In genomic region chr4:126772662-126773061, GRCh38 we compare ENCODE assay signal across 1 cellular context.
TF ChIP-seq lines count a peak whose summit lies in the region.

No MANE protein-coding gene starts in this region.

TF ChIP-seq in K562, 482 proteins besides CTCF, POLR2A, EP300 and RAD21 (continued from another document):
- no peak for TF ChIP-seq ZBTB5 (IDR thresholded peaks at IDR 0.05)
- TF ChIP-seq MITF (IDR thresholded peaks at IDR 0.05): no peak
- TF ChIP-seq ZNF324 (CRISPR knock-in tag; IDR thresholded peaks at IDR 0.05): no peak
- TF ChIP-seq ZNF311 (CRISPR knock-in tag; IDR thresholded peaks at IDR 0.05): no peak
- TF ChIP-seq ZSCAN29 (IDR thresholded peaks at IDR 0.05): no peak
- TF ChIP-seq ATF7 (IDR thresholded peaks at IDR 0.05): no peak
- no peak for TF ChIP-seq ILF3 (IDR thresholded peaks at IDR 0.05; ENCODE audit: borderline replicate concordance)
- TF ChIP-seq ESRRB (CRISPR knock-in tag; IDR thresholded peaks at IDR 0.05; ENCODE audit: borderline replicate concordance): no peak
- no peak for TF ChIP-seq ETS1 (conservative IDR thresholded peaks at IDR 0.05; ENCODE audit: control insufficient read depth, low read depth, low read length)
- TF ChIP-seq TEAD4 (IDR thresholded peaks at IDR 0.05; ENCODE audit: low read length): no peak
- no peak for TF ChIP-seq TEAD4 (CRISPR knock-in tag; IDR thresholded peaks at IDR 0.05; ENCODE audit: borderline replicate concordance)
- TF ChIP-seq KLF13 (tag; IDR thresholded peaks at IDR 0.05; ENCODE audit: borderline replicate concordance, low read depth): no peak
- no peak for TF ChIP-seq CCAR2 (IDR thresholded peaks at IDR 0.05; ENCODE audit: low read depth, low read length)
- no peak for TF ChIP-seq C11orf30 (IDR thresholded peaks at IDR 0.05; ENCODE audit: low read depth)
- no peak for TF ChIP-seq ZNF224 (CRISPR knock-in tag; IDR thresholded peaks at IDR 0.05)
- TF ChIP-seq SAP30 (IDR thresholded peaks at IDR 0.05; ENCODE audit: borderline replicate concordance, insufficient read depth, low read depth, low read length, poor library complexity, severe bottlenecking): no peak
- no peak for TF ChIP-seq ZNF707 (CRISPR knock-in tag; conservative IDR thresholded peaks at IDR 0.05)
- TF ChIP-seq ELF4 (CRISPR knock-in tag; IDR thresholded peaks at IDR 0.05): no peak
- no peak for TF ChIP-seq POLR3G (IDR thresholded peaks at IDR 0.05; ENCODE audit: extremely low read depth, insufficient read length, insufficient replicate concordance)
